In genomic region chr7:121187222-121187621, GRCh38 we compare ENCODE assay signal across 12 cellular contexts.
DNase-seq lines count a peak whose midpoint lies in the region; ATAC-seq, FAIRE-seq and TF ChIP-seq lines count a peak whose summit lies in the region.
"Had no signal": no experiment of that assay in that cellular context is flagged by ENCODE, and none has a peak within 500 bp of the region (broad histone marks: within the 10 kb centered on the region; RNA-seq: fewer than 3 reads in every experiment).

No MANE protein-coding gene starts in this region.

- H3K36me3 ChIP-seq in GM12878 (ENCODE audit: control insufficient read depth in 2 of 2, insufficient read depth in 2 of 2, low read length in 1 of 2) (no peaks in the 10 kb centered on the region), MG63 (no peaks in the 10 kb centered on the region)

- no peaks in the 10 kb centered on the region for H3K4me1 Mint-ChIP-seq in effector memory CD8-positive, alpha-beta T cell (ENCODE audit: low read depth in 2 of 2)

- POLR2A ChIA-PET in GM12878 (lab: Charles Lee), result interaction anchor here (0.6 to 0.8 kb wide), 2 partner anchors 10 to 213 kb away, joined by 3 read pairs; no protein-coding TSS in a partner anchor

- intact Hi-C loops in GM12878 (cut with micrococcal nuclease; ENCODE audit: unreplicated experiment), result no loop called here

- in situ Hi-C loops in GM12878 (cut with MboI), result no loop called here

- H3K4me3 ChIP-seq in GM12878 (no peak overlapping the region), MG63 (no peak overlapping the region)
- H3K4me3 ChIP-seq: testis had no signal

- H3K36me3 Mint-ChIP-seq in effector memory CD8-positive, alpha-beta T cell (ENCODE audit: insufficient read depth), result no peaks in the 10 kb centered on the region
- H3K36me3 Mint-ChIP-seq: CD14-positive monocyte had no signal

- peaks cover 0 to 5% of the 10 kb centered on the region in 2 donors for H3K27me3 Mint-ChIP-seq in effector memory CD8-positive, alpha-beta T cell

- H4K20me1 ChIP-seq in GM12878 (ENCODE audit: control insufficient read depth, insufficient read depth), result no peaks in the 10 kb centered on the region

- ATAC-seq in GM18861 (IDR thresholded peaks at IDR 0.05; ENCODE audit: unreplicated experiment) (peak; percentile 76), GM21529 (IDR thresholded peaks at IDR 0.05; ENCODE audit: unreplicated experiment) (peak; percentile 91), HG03095 (IDR thresholded peaks at IDR 0.05; ENCODE audit: unreplicated experiment) (peak; percentile 66), GM12878 (peak; percentile 93)
- no peak for ATAC-seq in effector memory CD8-positive, alpha-beta T cell (replicated peaks)
- ATAC-seq: Right ventricle myocardium inferior had no signal

- H3K9me3 Mint-ChIP-seq in effector memory CD8-positive, alpha-beta T cell, result peaks cover 0 to 1% of the 10 kb centered on the region in 2 donors

- H3K79me2 ChIP-seq in GM12878 (ENCODE audit: control insufficient read depth, insufficient read depth, low read length), result no peaks in the 10 kb centered on the region

- no peak for TF ChIP-seq POLR2A in GM12878 (IDR thresholded peaks at IDR 0.05; ENCODE audit: low read depth, low read length)

- WGBS in GM12878 (ENCODE audit: insufficient coverage, insufficient replicate concordance, low lambda C conversion rate, missing lambda C conversion rate), result 25% methylated on average over 3 of the region's 3 CpGs

- H3K27me3 ChIP-seq in GM12878 (replicated peaks in 1 of 2; ENCODE audit: control insufficient read depth in 2 of 2, insufficient read depth in 2 of 2, low read length in 1 of 2) (no peaks in the 10 kb centered on the region), MG63 (no peaks in the 10 kb centered on the region)
- H3K27me3 ChIP-seq: testis had no signal

- no peak for TF ChIP-seq CTCF in GM12878 (IDR thresholded peaks at IDR 0.05 in 2 of 3, conservative IDR thresholded peaks at IDR 0.05 in 1 of 3; ENCODE audit: control insufficient read depth in 2 of 3, extremely low read depth in 1 of 3, insufficient read depth in 1 of 3, low read depth in 3 of 3, low read length in 3 of 3)

- RAD21 ChIA-PET in GM12878 (lab: Charles Lee; ENCODE audit: unreplicated experiment), result no interaction called here

- no peak overlapping the region for H2AFZ ChIP-seq in GM12878 (ENCODE audit: control insufficient read depth, low read depth, low read length)

- no peak for TF ChIP-seq RAD21 in GM12878 (IDR thresholded peaks at IDR 0.05; ENCODE audit: insufficient read depth, low read depth, low read length)

- BruUV-seq in GM12878 (replicated peaks; lab: Mats Ljungman, UMichigan), result no TSS peak

- no peak overlapping the region for H3K27ac ChIP-seq in GM12878 (ENCODE audit: control insufficient read depth, insufficient read depth)
- H3K27ac ChIP-seq: testis had no signal

- no peak overlapping the region for H3K27ac Mint-ChIP-seq in effector memory CD8-positive, alpha-beta T cell

- H3K9ac ChIP-seq in GM12878 (ENCODE audit: control insufficient read depth, insufficient read depth, low read length), result no peak overlapping the region

- CTCF ChIA-PET in GM12878 (lab: Yijun Ruan, JAX), result no interaction called here

- DNase-seq in GM12878 (ENCODE audit: low read depth, low spot score), result peak; percentile 36
- no peak for DNase-seq in MG63
- DNase-seq in effector memory CD8-positive, alpha-beta T cell, result no peak
- no peak for DNase-seq in activated naive CD4-positive, alpha-beta T cell treated with Interleukin-2 at 50 U/mL for 16 hours
- DNase-seq in NCI-H187 (lab: John Stamatoyannopoulos, UW), result no peak
- DNase-seq: activated CD4-positive, CD25-positive, alpha-beta regulatory T cell; testis had no signal

- SMC1A ChIA-PET in GM12878 (lab: Charles Lee; ENCODE audit: uncharacterized antibody, unreplicated experiment), result interaction anchor here (1.0 to 2.4 kb wide), 6 partner anchors 10 to 127 kb away, joined by 3 to 8 read pairs (median 4); no protein-coding TSS in a partner anchor

- H3K9me3 ChIP-seq in GM12878 (replicated peaks; ENCODE audit: control insufficient read depth, insufficient read depth, low read length), result peaks cover 11% of the 10 kb centered on the region
- H3K9me3 ChIP-seq in MG63, result no peaks in the 10 kb centered on the region
- H3K9me3 ChIP-seq: testis had no signal

- TF ChIP-seq EP300 in GM12878 (IDR thresholded peaks at IDR 0.05; ENCODE audit: borderline replicate concordance in 1 of 2, control insufficient read depth in 1 of 2, low read depth in 2 of 2, low read length in 2 of 2), result no peak

- no peaks in the 10 kb centered on the region for H3K4me1 ChIP-seq in GM12878 (ENCODE audit: control insufficient read depth, insufficient read depth, low read length)
- H3K4me1 ChIP-seq: testis had no signal

- H3K4me2 ChIP-seq in GM12878 (ENCODE audit: control insufficient read depth, insufficient read depth), result no peak overlapping the region

- no peak overlapping the region for H3K4me3 Mint-ChIP-seq in effector memory CD8-positive, alpha-beta T cell
- H3K4me3 Mint-ChIP-seq: CD14-positive monocyte had no signal

- no peak for FAIRE-seq in GM12878 (lab: Jason Lieb, UNC)

TF ChIP-seq in GM12878, 131 proteins besides CTCF, POLR2A, EP300 and RAD21 (continues in another document):
- no peak for TF ChIP-seq CEBPZ (IDR thresholded peaks at IDR 0.05; ENCODE audit: low read depth, low read length)
- no peak for TF ChIP-seq SIN3A (IDR thresholded peaks at IDR 0.05; ENCODE audit: low read depth, low read length)
- TF ChIP-seq NRF1 (conservative IDR thresholded peaks at IDR 0.05; ENCODE audit: low read depth, low read length), result no peak
- no peak for TF ChIP-seq ATF2 (IDR thresholded peaks at IDR 0.05; ENCODE audit: low read length)
- no peak for TF ChIP-seq NR2F1 (conservative IDR thresholded peaks at IDR 0.05)
- no peak for TF ChIP-seq MYB (IDR thresholded peaks at IDR 0.05; ENCODE audit: borderline replicate concordance, low read depth, low read length)
- no peak for TF ChIP-seq PML (IDR thresholded peaks at IDR 0.05; ENCODE audit: low read length)
- no peak for TF ChIP-seq SUZ12 (IDR thresholded peaks at IDR 0.05; ENCODE audit: unreplicated experiment)
- TF ChIP-seq JUND (IDR thresholded peaks at IDR 0.05; ENCODE audit: low read depth, low read length), result no peak
- TF ChIP-seq PKNOX1 (IDR thresholded peaks at IDR 0.05), result peak; percentile 37; the same call in 1 of the 2 replicates
- TF ChIP-seq RUNX3 (IDR thresholded peaks at IDR 0.05; ENCODE audit: low read length), result peak; percentile 45
- no peak for TF ChIP-seq HCFC1 (IDR thresholded peaks at IDR 0.05; ENCODE audit: low read length)
- no peak for TF ChIP-seq ATF7 (IDR thresholded peaks at IDR 0.05; ENCODE audit: low read depth)
- no peak for TF ChIP-seq PAX5 (IDR thresholded peaks at IDR 0.05; ENCODE audit: borderline replicate concordance, low read depth, low read length)
